Comparison of ENCODE assay signal across 13 cellular contexts in genomic region chr5:78367318-78367991, GRCh38. TPM values are rescaled to one million over a fixed set of nuclear protein-coding genes. Genes with fewer than 3 reads are reported as not detected.
DNase-seq lines count a peak whose midpoint lies in the region; ATAC-seq, FAIRE-seq and TF ChIP-seq lines count a peak whose summit lies in the region.
"Had no signal": no experiment of that assay in that cellular context is flagged by ENCODE, and none has a peak within 500 bp of the region (broad histone marks: within the 10 kb centered on the region; RNA-seq: fewer than 3 reads in every experiment).

No MANE protein-coding gene starts in this region.

- H3K4me1 ChIP-seq in keratinocyte (ENCODE audit: control insufficient read depth, extremely low read depth, insufficient read depth, low read length), result no peaks in the 10 kb centered on the region
- H3K4me1 ChIP-seq: breast epithelium had no signal

- no peak overlapping the region for H3K9ac ChIP-seq in keratinocyte (ENCODE audit: control insufficient read depth, extremely low read depth, insufficient read depth, low read length)

- no peaks in the 10 kb centered on the region for H3K9me3 ChIP-seq in keratinocyte (ENCODE audit: control insufficient read depth, low read depth, low read length)
- H3K9me3 ChIP-seq: breast epithelium, Peyer's patch had no signal

- no peak overlapping the region for H3K27ac ChIP-seq in keratinocyte (ENCODE audit: control insufficient read depth, insufficient read depth, low read length)
- H3K27ac ChIP-seq: breast epithelium, HL-60, Peyer's patch had no signal

- dilution Hi-C loops in keratinocyte (cut with MboI; ENCODE audit: extremely low pct_ligation_motif_present, low sequenced_read_pairs), result no loop called here

- FAIRE-seq in keratinocyte (lab: Jason Lieb, UNC), result peak; percentile 26
- FAIRE-seq: frontal cortex had no signal

- no peak for TF ChIP-seq CTCF in keratinocyte (optimal IDR thresholded peaks at IDR 0.05 in 1 of 3, IDR thresholded peaks at IDR 0.05 in 1 of 3, conservative IDR thresholded peaks at IDR 0.05 in 1 of 3; ENCODE audit: extremely low read depth in 1 of 3, insufficient read depth in 2 of 3, low read length in 3 of 3)

- H3K9me1 ChIP-seq in keratinocyte (ENCODE audit: control insufficient read depth, extremely low read depth, insufficient read depth, low read length), result no peaks in the 10 kb centered on the region

- H3K27me3 ChIP-seq in keratinocyte (ENCODE audit: control insufficient read depth, extremely low read depth, insufficient read depth, low read length), result no peaks in the 10 kb centered on the region
- H3K27me3 ChIP-seq: breast epithelium, Peyer's patch had no signal

- no peaks in the 10 kb centered on the region for H4K20me1 ChIP-seq in keratinocyte (ENCODE audit: control insufficient read depth, extremely low read depth, insufficient read depth, low read length)

- no peak overlapping the region for H3K4me3 ChIP-seq in keratinocyte (ENCODE audit: control insufficient read depth in 2 of 3, extremely low read depth in 1 of 3, insufficient read depth in 2 of 3, low read depth in 1 of 3, low read length in 3 of 3)
- H3K4me3 ChIP-seq: breast epithelium, Peyer's patch had no signal

- ATAC-seq in left ventricle myocardium superior (no peak), GM21381 (IDR thresholded peaks at IDR 0.05; ENCODE audit: unreplicated experiment) (no peak)

- no peaks in the 10 kb centered on the region for H3K36me3 ChIP-seq in keratinocyte (ENCODE audit: control insufficient read depth in 2 of 2, extremely low read depth in 1 of 2, insufficient read depth in 2 of 2, low read length in 2 of 2)
- H3K36me3 ChIP-seq: breast epithelium, Peyer's patch had no signal

- no peak overlapping the region for H3K4me2 ChIP-seq in keratinocyte (ENCODE audit: control insufficient read depth, extremely low read depth, insufficient read depth, low read depth, low read length)

- H2AFZ ChIP-seq in keratinocyte (ENCODE audit: control insufficient read depth, low read length), result no peak overlapping the region

- peaks cover 32% of the 10 kb centered on the region for H3K79me2 ChIP-seq in keratinocyte (ENCODE audit: control insufficient read depth, insufficient read depth, low read length)

- peak; percentile 2 for DNase-seq in NCI-H1092 treated with DMSO at 0.1 percent for 48 hours (lab: John Stamatoyannopoulos, UW)
- no peak for DNase-seq in NCI-H1092 (lab: John Stamatoyannopoulos, UW)
- peak; percentile 4 for DNase-seq in HCEC 1CT
- peak; percentile 15 for DNase-seq in NCI-H524 treated with DMSO at 0.1 percent for 48 hours (lab: John Stamatoyannopoulos, UW)
- no peak for DNase-seq in keratinocyte (ENCODE audit: low read depth, low spot score)
- no peak for DNase-seq in left ventricle myocardium superior
- DNase-seq in NCI-H1694 treated with DMSO at 0.1 percent for 48 hours (lab: John Stamatoyannopoulos, UW), result no peak
- DNase-seq: Peyer's patch; stimulated activated naive CD4-positive, alpha-beta T cell treated with Interleukin-2 at 50 U/mL for 16 hours had no signal

- intact Hi-C loops in left ventricle myocardium superior (cut with micrococcal nuclease), result no loop called here

RNA-seq across cellular contexts. Expression of gene SCAMP1, which starts 7.0 kb away (rescaled TPM):
- polyA plus RNA-seq in keratinocyte, result 26.4 to 39.7 TPM (median 36.6 TPM) in 3 replicates
- 27.1 TPM for polyA plus RNA-seq in keratinocyte (2011; ENCODE audit: low read depth)
- polyA plus RNA-seq in keratinocyte (2011; cell fraction: cytosol; rRNA removed), result 11.7 and 30.1 TPM in 2 replicates
- 25.9 and 32.7 TPM in 2 replicates for polyA plus RNA-seq in keratinocyte (2011; cell fraction: nucleus; rRNA removed)
- polyA plus RNA-seq in keratinocyte (2012; ENCODE audit: low replicate concordance), result 27.3 and 28.1 TPM in 2 replicates
- polyA minus RNA-seq in keratinocyte, result 17.4 to 84.1 TPM (median 74.3 TPM) in 3 replicates
- polyA minus RNA-seq in keratinocyte (2011; cell fraction: cytosol; rRNA and poly(A)+ RNA removed), result 40.5 TPM
- 46.4 and 94.6 TPM in 2 replicates for polyA minus RNA-seq in keratinocyte (2011; cell fraction: nucleus; rRNA and poly(A)+ RNA removed)
- total RNA-seq in left ventricle myocardium superior, result 31.6 TPM

Comparison
In these comparisons a context has a peak if more than half of its experiments do, and no peak if none do; other contexts are left out.
1. DNase-seq: peak in NCI-H1092 treated with DMSO at 0.1 percent for 48 hours (single experiment), HCEC 1CT (single experiment) and NCI-H524 treated with DMSO at 0.1 percent for 48 hours (single experiment); none in NCI-H1092 (single experiment), keratinocyte (single experiment), left ventricle myocardium superior (single experiment) and NCI-H1694 treated with DMSO at 0.1 percent for 48 hours (single experiment).